Comparison of ENCODE assay signal across 1 cellular context in genomic region chr5:176687247-176687646, GRCh38.
TF ChIP-seq lines count a peak whose summit lies in the region.

No MANE protein-coding gene starts in this region.

TF ChIP-seq in SK-N-SH, 30 proteins besides CTCF, POLR2A, EP300 and RAD21 (continued from another document):
- TF ChIP-seq GABPA (IDR thresholded peaks at IDR 0.05; ENCODE audit: low read depth) (no peak), FOSL2 (IDR thresholded peaks at IDR 0.05; ENCODE audit: borderline replicate concordance, low read depth) (no peak), REST (IDR thresholded peaks at IDR 0.05; ENCODE audit: low read depth, low read length) (no peak), PBX3 (IDR thresholded peaks at IDR 0.05) (no peak), ZBTB33 (IDR thresholded peaks at IDR 0.05; ENCODE audit: borderline replicate concordance, low read depth) (no peak), MEF2A (IDR thresholded peaks at IDR 0.05; ENCODE audit: borderline replicate concordance, low read depth) (no peak)
